ENCODE assay signal across 13 cellular contexts in the genomic region with DNA sequence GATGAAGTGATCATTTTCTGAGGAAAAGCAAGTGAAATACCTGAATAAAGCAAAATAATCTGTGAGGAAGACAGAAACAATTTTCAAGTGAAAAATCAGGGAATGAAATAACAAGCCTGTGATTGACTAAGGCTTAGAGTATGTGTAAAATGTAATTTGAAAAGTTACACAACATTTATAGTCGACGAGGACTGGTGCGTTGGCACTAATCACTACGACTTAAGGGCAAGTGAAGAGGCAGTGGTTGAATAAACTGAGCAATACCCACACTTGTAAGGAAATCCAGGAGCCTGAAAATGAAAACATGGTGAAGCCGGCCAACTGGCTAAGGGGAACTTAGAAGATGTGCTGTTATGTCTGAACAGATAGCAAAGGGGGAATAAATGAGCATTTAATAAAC. TPM values are rescaled to one million over a fixed set of nuclear protein-coding genes. Genes with fewer than 3 reads are reported as not detected.
DNase-seq lines count a peak whose midpoint lies in the region; ATAC-seq and TF ChIP-seq lines count a peak whose summit lies in the region.
"Had no signal": no experiment of that assay in that cellular context is flagged by ENCODE, and none has a peak within 500 bp of the region (broad histone marks: within the 10 kb centered on the region; RNA-seq: fewer than 3 reads in every experiment).

No MANE protein-coding gene starts in this region.

- in situ Hi-C loops in astrocyte of the spinal cord (cut with HindIII; ENCODE audit: low sequenced_read_pairs): no loop called here

- ATAC-seq in activated CD4-positive, alpha-beta T cell treated with anti-CD3 and anti-CD28 coated beads for 36 hours: no peak
- no peak for ATAC-seq in activated T-helper 17 cell treated with anti-CD3 and anti-CD28 coated beads, Interleukin-2, amount 50 U/mL, for 72 hours (replicated peaks)
- ATAC-seq: activated CD4-positive, CD25-positive, alpha-beta regulatory T cell treated with anti-CD3 and anti-CD28 coated beads, Interleukin-2, amount 50 U/mL, for 24 hours; stimulated activated naive CD8-positive, alpha-beta T cell treated with anti-CD3 and anti-CD28 coated beads, Interleukin-15, Interleukin-2, amounts not matched to agents 100 U/mL and 50 U/mL, for 24 hours had no signal

- DNase-seq in AG04449 (ENCODE audit: low read depth, low spot score): peak; percentile 89
- DNase-seq in HFFc6: peak; percentile 87
- DNase-seq in astrocyte of the spinal cord (ENCODE audit: low read depth, low spot score): peak; percentile 65
- peak; percentile 93 for DNase-seq in iris pigment epithelial cell (ENCODE audit: low read depth)
- DNase-seq in central memory CD4-positive, alpha-beta T cell: no peak
- DNase-seq in NCI-H345 (lab: John Stamatoyannopoulos, UW): no peak
- no peak for DNase-seq in activated CD4-positive, alpha-beta T cell treated with anti-CD3 and anti-CD28 coated beads for 36 hours
- DNase-seq: NCI-H187 treated with DMSO at 0.1 percent for 48 hours; posterior cingulate gyrus; stimulated activated naive CD8-positive, alpha-beta T cell treated with anti-CD3 and anti-CD28 coated beads, Interleukin-15, Interleukin-2, amounts not matched to agents 100 U/mL and 50 U/mL, for 24 hours had no signal

- intact Hi-C loops in activated CD4-positive, alpha-beta T cell treated with anti-CD3 and anti-CD28 coated beads for 36 hours (cut with DNase I, micrococcal nuclease): no loop called here

- H3K4me1 Mint-ChIP-seq in HFFc6 (ENCODE audit: low read depth): peaks cover 55% of the 10 kb centered on the region
- peaks cover 34% of the 10 kb centered on the region for H3K4me1 Mint-ChIP-seq in activated CD4-positive, alpha-beta T cell treated with anti-CD3 and anti-CD28 coated beads for 36 hours
- peaks cover 10% of the 10 kb centered on the region for H3K4me1 Mint-ChIP-seq in activated T-helper 17 cell treated with anti-CD3 and anti-CD28 coated beads, Interleukin-2, amount 50 U/mL, for 72 hours

- H3K4me3 ChIP-seq in AG04449 (ENCODE audit: low read depth, low read length) (no peak overlapping the region), astrocyte of the spinal cord (ENCODE audit: low read depth, low read length) (no peak overlapping the region)
- H3K4me3 ChIP-seq: BLaER1 had no signal

- no peaks in the 10 kb centered on the region for H3K9me3 Mint-ChIP-seq in HFFc6
- no peaks in the 10 kb centered on the region for H3K9me3 Mint-ChIP-seq in activated CD4-positive, alpha-beta T cell treated with anti-CD3 and anti-CD28 coated beads for 36 hours (ENCODE audit: low read depth)
- no peaks in the 10 kb centered on the region for H3K9me3 Mint-ChIP-seq in activated T-helper 17 cell treated with anti-CD3 and anti-CD28 coated beads, Interleukin-2, amount 50 U/mL, for 72 hours

- POLR2A ChIA-PET in AG04449 (lab: Yijun Ruan, JAX): interaction anchor here (0.9 to 2.5 kb wide), 4 partner anchors 9 to 14 kb away, joined by 3 to 23 read pairs (median 8); a partner anchor contains a TSS
- POLR2A ChIA-PET in activated CD4-positive, alpha-beta T cell treated with anti-CD3 and anti-CD28 coated beads for 36 hours (lab: Charles Lee): no interaction called here

- TF ChIP-seq CTCF in AG04449 (IDR thresholded peaks at IDR 0.05; ENCODE audit: insufficient read depth, low read length, missing control alignments): no peak
- no peak for TF ChIP-seq CTCF in HFFc6 (IDR thresholded peaks at IDR 0.05)
- TF ChIP-seq CTCF in astrocyte of the spinal cord (IDR thresholded peaks at IDR 0.05; ENCODE audit: low read depth, low read length): no peak

- CTCF ChIA-PET in AG04449 (lab: Yijun Ruan, JAX): interaction anchor here (1.1 to 15.9 kb wide), 5 partner anchors 9 to 85 kb away, joined by 3 to 204 read pairs (median 8); a partner anchor contains a TSS
- CTCF ChIA-PET in activated CD4-positive, alpha-beta T cell treated with anti-CD3 and anti-CD28 coated beads for 36 hours (lab: Charles Lee): interaction anchor here (0.9 to 3.3 kb wide), 4 partner anchors 9 to 64 kb away, joined by 3 to 8 read pairs (median 6); no protein-coding TSS in a partner anchor

- H3K27me3 Mint-ChIP-seq in HFFc6 (ENCODE audit: insufficient read depth): no peaks in the 10 kb centered on the region
- peaks cover 18% of the 10 kb centered on the region for H3K27me3 Mint-ChIP-seq in activated CD4-positive, alpha-beta T cell treated with anti-CD3 and anti-CD28 coated beads for 36 hours
- peaks cover 15% of the 10 kb centered on the region for H3K27me3 Mint-ChIP-seq in activated T-helper 17 cell treated with anti-CD3 and anti-CD28 coated beads, Interleukin-2, amount 50 U/mL, for 72 hours

- H3K36me3 Mint-ChIP-seq in HFFc6 (ENCODE audit: low read depth): no peaks in the 10 kb centered on the region
- no peaks in the 10 kb centered on the region for H3K36me3 Mint-ChIP-seq in activated CD4-positive, alpha-beta T cell treated with anti-CD3 and anti-CD28 coated beads for 36 hours (ENCODE audit: low read depth)
- H3K36me3 Mint-ChIP-seq in activated T-helper 17 cell treated with anti-CD3 and anti-CD28 coated beads, Interleukin-2, amount 50 U/mL, for 72 hours (ENCODE audit: low read depth): no peaks in the 10 kb centered on the region

- H3K27ac Mint-ChIP-seq in HFFc6: peak overlapping the region; percentile 85
- H3K27ac Mint-ChIP-seq in activated CD4-positive, alpha-beta T cell treated with anti-CD3 and anti-CD28 coated beads for 36 hours: no peak overlapping the region
- no peak overlapping the region for H3K27ac Mint-ChIP-seq in activated T-helper 17 cell treated with anti-CD3 and anti-CD28 coated beads, Interleukin-2, amount 50 U/mL, for 72 hours

- peak overlapping the region; percentile 62 for H3K4me3 Mint-ChIP-seq in HFFc6
- H3K4me3 Mint-ChIP-seq in activated CD4-positive, alpha-beta T cell treated with anti-CD3 and anti-CD28 coated beads for 36 hours: no peak overlapping the region
- no peak overlapping the region for H3K4me3 Mint-ChIP-seq in activated T-helper 17 cell treated with anti-CD3 and anti-CD28 coated beads, Interleukin-2, amount 50 U/mL, for 72 hours

RNA-seq across cellular contexts. Expression of a gene that starts 13.3 kb away (rescaled TPM):
- total RNA-seq in HFFc6 (2021; fragmentation: NEBNext Ultra II Directional; extraction: Animal tissue kit (Norgen Biotek cat#: 25700)): 10 to 100 TPM; 17.3 to 38.4 (median 31.5) TPM
- total RNA-seq in activated CD4-positive, alpha-beta T cell treated with anti-CD3 and anti-CD28 coated beads for 36 hours: 10 to 100 TPM; 17.2 to 17.9 TPM
- 10 to 100 TPM; 23.7 to 32.4 TPM for total RNA-seq in activated T-helper 17 cell treated with anti-CD3 and anti-CD28 coated beads, Interleukin-2, amount 50 U/mL, for 72 hours

RNA-seq across cellular contexts. Expression of a gene that starts 14.1 kb away (rescaled TPM):
- total RNA-seq in HFFc6 (2021; fragmentation: NEBNext Ultra II Directional; extraction: Animal tissue kit (Norgen Biotek cat#: 25700)): 10 to 100 TPM; 59.4 to 76.5 (median 64.1) TPM
- under 1 TPM; 0.86 to 0.96 TPM for total RNA-seq in activated CD4-positive, alpha-beta T cell treated with anti-CD3 and anti-CD28 coated beads for 36 hours
- 1 to 10 TPM; 2.0 to 4.4 TPM for total RNA-seq in activated T-helper 17 cell treated with anti-CD3 and anti-CD28 coated beads, Interleukin-2, amount 50 U/mL, for 72 hours

RNA-seq across cellular contexts. Expression of a gene that starts 38.1 kb away (rescaled TPM):
- total RNA-seq in HFFc6 (2021; fragmentation: NEBNext Ultra II Directional; extraction: Animal tissue kit (Norgen Biotek cat#: 25700)): 10 to 100 TPM; 29.7 to 43.3 (median 33.6) TPM
- total RNA-seq in activated CD4-positive, alpha-beta T cell treated with anti-CD3 and anti-CD28 coated beads for 36 hours: 10 to 100 TPM; 43.5 to 47.7 TPM
- total RNA-seq in activated T-helper 17 cell treated with anti-CD3 and anti-CD28 coated beads, Interleukin-2, amount 50 U/mL, for 72 hours: 10 to 100 TPM; 75.6 to 81.2 TPM

RNA-seq across cellular contexts. Expression of a gene that starts 38.4 kb away (rescaled TPM):
- total RNA-seq in HFFc6 (2021; fragmentation: NEBNext Ultra II Directional; extraction: Animal tissue kit (Norgen Biotek cat#: 25700)): 100 to 1,000 TPM in 2 of 6 experiments, 10 to 100 TPM in 4; 81.0 to 119 (median 94.6) TPM
- 100 to 1,000 TPM in 1 of 2 experiments, 10 to 100 TPM in 1; 92.0 to 122 TPM for total RNA-seq in activated CD4-positive, alpha-beta T cell treated with anti-CD3 and anti-CD28 coated beads for 36 hours
- 100 to 1,000 TPM in 1 of 2 donors, 10 to 100 TPM in 1; 72.2 to 116 TPM for total RNA-seq in activated T-helper 17 cell treated with anti-CD3 and anti-CD28 coated beads, Interleukin-2, amount 50 U/mL, for 72 hours

RNA-seq across cellular contexts. Expression of a gene that starts 41.8 kb away (rescaled TPM):
- under 1 TPM in 2 of 6 experiments, not detected in 4; 0.14 to 0.40 TPM for total RNA-seq in HFFc6 (2021; fragmentation: NEBNext Ultra II Directional; extraction: Animal tissue kit (Norgen Biotek cat#: 25700))
- under 1 TPM; 0.40 to 0.41 TPM for total RNA-seq in activated CD4-positive, alpha-beta T cell treated with anti-CD3 and anti-CD28 coated beads for 36 hours
- total RNA-seq in activated T-helper 17 cell treated with anti-CD3 and anti-CD28 coated beads, Interleukin-2, amount 50 U/mL, for 72 hours: under 1 TPM; 0.74 to 0.76 TPM

Comparison
In these comparisons a context has a peak if more than half of its experiments do, and no peak if none do; other contexts are left out.
1. DNase-seq: peak in AG04449 (single experiment), HFFc6 (single experiment), astrocyte of the spinal cord (single experiment) and iris pigment epithelial cell (single experiment); none in central memory CD4-positive, alpha-beta T cell (single experiment), NCI-H345 (single experiment) and activated CD4-positive, alpha-beta T cell treated with anti-CD3 and anti-CD28 coated beads for 36 hours (single experiment).
2. RNA of a gene that starts 14.1 kb away (total RNA-seq): 59.4 to 76.5 TPM in HFFc6; 2.0 to 4.4 TPM in activated T-helper 17 cell treated with anti-CD3 and anti-CD28 coated beads, Interleukin-2, amount 50 U/mL, for 72 hours and 0.86 to 0.96 TPM in activated CD4-positive, alpha-beta T cell treated with anti-CD3 and anti-CD28 coated beads for 36 hours; every median in the first group is over 10 times any median in the second.